ENCODE assay signal across 14 cellular contexts in genomic region chr9:34252016-34252415, GRCh38.
DNase-seq lines count a peak whose midpoint lies in the region; ATAC-seq lines count a peak whose summit lies in the region.
"Had no signal": no experiment of that assay in that cellular context is flagged by ENCODE, and none has a peak within 500 bp of the region (broad histone marks: within the 10 kb centered on the region; RNA-seq: fewer than 3 reads in every experiment).

No MANE protein-coding gene starts in this region.

- H3K27me3 ChIP-seq in right cardiac atrium (ENCODE audit: control insufficient read depth, insufficient read depth) (no peaks in the 10 kb centered on the region), subcutaneous abdominal adipose tissue (ENCODE audit: control insufficient read depth in 5 of 5, insufficient read depth in 4 of 5, low read length in 5 of 5) (no peaks in the 10 kb centered on the region)
- H3K27me3 ChIP-seq: SJCRH30 had no signal

- peaks cover 13% of the 10 kb centered on the region for H3K4me1 Mint-ChIP-seq in activated naive CD4-positive, alpha-beta T cell treated with anti-CD3 and anti-CD28 coated beads, Interleukin-2, amount 50 U/mL, for 24 hours

- H3K36me3 ChIP-seq in subcutaneous abdominal adipose tissue (ENCODE audit: control insufficient read depth in 5 of 5, insufficient read depth in 5 of 5, low read length in 5 of 5) = peaks cover 5 to 55% (median 38%) of the 10 kb centered on the region in 5 donors

- intact Hi-C loops in right cardiac atrium (cut with DNase I) = loop anchor here (5.0 to 10.0 kb wide), 7 partner anchors 47 to 327 kb away; partner anchors contain the start of genes DCAF12 (in 1 of the 4) and UBAP1 (in 1 of the 4)

- H3K4me3 ChIP-seq in right cardiac atrium (ENCODE audit: low read length) (no peak overlapping the region), subcutaneous abdominal adipose tissue (ENCODE audit: low read depth in 1 of 5, low read length in 5 of 5) (no peak overlapping the region)
- H3K4me3 ChIP-seq: SJCRH30, skin epidermis had no signal

- ATAC-seq in right cardiac atrium (peak; percentile 17 to 59), HG03469 (IDR thresholded peaks at IDR 0.05; ENCODE audit: unreplicated experiment) (no peak), HG03135 (IDR thresholded peaks at IDR 0.05; ENCODE audit: unreplicated experiment) (no peak)

- no peaks in the 10 kb centered on the region for H3K9me3 Mint-ChIP-seq in activated naive CD4-positive, alpha-beta T cell treated with anti-CD3 and anti-CD28 coated beads, Interleukin-2, amount 50 U/mL, for 24 hours
- H3K9me3 Mint-ChIP-seq: activated naive CD8-positive, alpha-beta T cell treated with anti-CD3 and anti-CD28 coated beads, Interleukin-2, amount 10 ng/mL, durations not matched to agents 7 days and 5 days had no signal

- H3K27ac ChIP-seq in right cardiac atrium (ENCODE audit: low read length) (no peak overlapping the region), subcutaneous abdominal adipose tissue (ENCODE audit: low read depth, low read length) (peak overlapping the region; percentile 88)
- H3K27ac ChIP-seq: SJCRH30 had no signal

- peak overlapping the region in 1 of 5 donors; percentile 7 for H3K9ac ChIP-seq in subcutaneous abdominal adipose tissue (ENCODE audit: low read length in 5 of 5)

- H3K27ac Mint-ChIP-seq in activated naive CD4-positive, alpha-beta T cell treated with anti-CD3 and anti-CD28 coated beads, Interleukin-2, amount 50 U/mL, for 24 hours = peak overlapping the region; percentile 62

- peaks cover 1% of the 10 kb centered on the region for H3K36me3 Mint-ChIP-seq in activated naive CD4-positive, alpha-beta T cell treated with anti-CD3 and anti-CD28 coated beads, Interleukin-2, amount 50 U/mL, for 24 hours

- DNase-seq in activated naive CD4-positive, alpha-beta T cell treated with Interleukin-2 at 50 U/mL for 16 hours = no peak
- DNase-seq in astrocyte of the hippocampus (ENCODE audit: low read depth, low spot score) = peak; percentile 89
- peak in 1 of 3 donors; percentile 41 for DNase-seq in right cardiac atrium
- DNase-seq in D341Med (ENCODE audit: low spot score) = no peak
- DNase-seq: ACHN; activated naive CD8-positive, alpha-beta T cell treated with anti-CD3 and anti-CD28 coated beads, Interleukin-2, amount 10 ng/mL, durations not matched to agents 7 days and 5 days; islet precursor cell; NK-92 treated with Interleukin-12 subunit alpha and Interleukin-12 subunit beta, amount 100 ng/mL, for 24 hours; SJCRH30 had no signal

- H3K27me3 Mint-ChIP-seq in activated naive CD4-positive, alpha-beta T cell treated with anti-CD3 and anti-CD28 coated beads, Interleukin-2, amount 50 U/mL, for 24 hours = no peaks in the 10 kb centered on the region
- H3K27me3 Mint-ChIP-seq: activated naive CD8-positive, alpha-beta T cell treated with anti-CD3 and anti-CD28 coated beads, Interleukin-2, amount 10 ng/mL, durations not matched to agents 7 days and 5 days had no signal

- H3K4me1 ChIP-seq in right cardiac atrium (ENCODE audit: control insufficient read depth, insufficient read depth, low read length) = peaks cover 27% of the 10 kb centered on the region
- peaks cover 21 to 51% (median 46%) of the 10 kb centered on the region in 5 donors for H3K4me1 ChIP-seq in subcutaneous abdominal adipose tissue (ENCODE audit: control insufficient read depth in 5 of 5, insufficient read depth in 5 of 5, low read length in 5 of 5)
- H3K4me1 ChIP-seq: SJCRH30 had no signal

- H3K9me3 ChIP-seq in right cardiac atrium (ENCODE audit: control insufficient read depth, low read length) (no peaks in the 10 kb centered on the region), subcutaneous abdominal adipose tissue (ENCODE audit: control insufficient read depth in 5 of 5, low read length in 5 of 5) (no peaks in the 10 kb centered on the region)
- H3K9me3 ChIP-seq: SJCRH30 had no signal

- H3K4me3 Mint-ChIP-seq in activated naive CD4-positive, alpha-beta T cell treated with anti-CD3 and anti-CD28 coated beads, Interleukin-2, amount 50 U/mL, for 24 hours = no peak overlapping the region
- H3K4me3 Mint-ChIP-seq: activated naive CD8-positive, alpha-beta T cell treated with anti-CD3 and anti-CD28 coated beads, Interleukin-2, amount 10 ng/mL, durations not matched to agents 7 days and 5 days had no signal

Comparison
In these comparisons a context has a peak if more than half of its experiments do, and no peak if none do; other contexts are left out.
1. ATAC-seq: peak in right cardiac atrium (2 of 2); none in HG03469 (single experiment) and HG03135 (single experiment).